In genomic region chr17:36931697-36932382, GRCh38 we compare ENCODE assay signal across 9 cellular contexts. TPM values are rescaled to one million over a fixed set of nuclear protein-coding genes. Genes with fewer than 3 reads are reported as not detected.
DNase-seq lines count a peak whose midpoint lies in the region; TF ChIP-seq lines count a peak whose summit lies in the region.
"Had no signal": no experiment of that assay in that cellular context is flagged by ENCODE, and none has a peak within 500 bp of the region (broad histone marks: within the 10 kb centered on the region; RNA-seq: fewer than 3 reads in every experiment).

No MANE protein-coding gene starts in this region.

- H3K9me2 ChIP-seq in neural cell (ENCODE audit: insufficient read depth, low read length), result no peaks in the 10 kb centered on the region

- TF ChIP-seq CTCF in Calu3 (IDR thresholded peaks at IDR 0.05; ENCODE audit: unreplicated experiment) (no peak), LNCaP clone FGC (IDR thresholded peaks at IDR 0.05; ENCODE audit: control insufficient read depth, extremely low read depth, insufficient read depth) (no peak), coronary artery (IDR thresholded peaks at IDR 0.05) (no peak), neural cell (IDR thresholded peaks at IDR 0.05; ENCODE audit: poor library complexity, severe bottlenecking) (no peak), ovary (IDR thresholded peaks at IDR 0.05) (no peak)

- H3K36me3 Mint-ChIP-seq in Calu3 (ENCODE audit: insufficient read depth, unreplicated experiment), result peaks cover 10% of the 10 kb centered on the region

- H3K4me1 Mint-ChIP-seq in Calu3 (ENCODE audit: low read depth, unreplicated experiment), result peaks cover 50% of the 10 kb centered on the region

- BruUV-seq in Calu3 (replicated peaks; lab: Mats Ljungman, UMichigan), result no TSS peak

- peaks cover 11% of the 10 kb centered on the region for H3K4me1 ChIP-seq in ovary (ENCODE audit: insufficient read depth)

- H3K9me3 Mint-ChIP-seq in Calu3 (ENCODE audit: low read depth, unreplicated experiment), result no peaks in the 10 kb centered on the region

- no peak for TF ChIP-seq RAD21 in neural cell (conservative IDR thresholded peaks at IDR 0.05)

- H4K20me1 ChIP-seq in neural cell (ENCODE audit: insufficient read depth), result no peaks in the 10 kb centered on the region

- TF ChIP-seq POLR2A in ovary (IDR thresholded peaks at IDR 0.05), result no peak

- H3K9ac ChIP-seq in neural cell (ENCODE audit: low read length), result no peak overlapping the region

- DNase-seq in Calu3 (no peak), LNCaP clone FGC (ENCODE audit: low read depth) (peak; percentile 54), coronary artery (ENCODE audit: low spot score) (no peak), ovary (no peak), LoVo (ENCODE audit: low spot score) (no peak), kidney tubule cell (ENCODE audit: low spot score) (no peak), T1000 (lab: John Stamatoyannopoulos, UW) (no peak)

- TF ChIP-seq EP300 in neural cell (conservative IDR thresholded peaks at IDR 0.05; ENCODE audit: poor library complexity, severe bottlenecking) (no peak), ovary (IDR thresholded peaks at IDR 0.05) (no peak)

- H3K79me2 ChIP-seq in neural cell (replicated peaks; ENCODE audit: insufficient read depth, low read length), result no peaks in the 10 kb centered on the region

- 3 to 5% (median 4%) methylated on average over 30 of the region's 30 CpGs for WGBS in ovary, 3 donors

- peak overlapping the region; percentile 39 for H3K4me3 Mint-ChIP-seq in Calu3 (ENCODE audit: low read depth, unreplicated experiment)

- H3K27ac Mint-ChIP-seq in Calu3 (ENCODE audit: unreplicated experiment), result peak overlapping the region; percentile 16

- H3K9me3 ChIP-seq in neural cell (ENCODE audit: low read length), result no peaks in the 10 kb centered on the region
- no peaks in the 10 kb centered on the region for H3K9me3 ChIP-seq in ovary

- H3K27ac ChIP-seq in coronary artery (no peak overlapping the region), neural cell (ENCODE audit: low read length) (no peak overlapping the region), ovary (no peak overlapping the region)

- intact Hi-C loops in Calu3 (cut with micrococcal nuclease; ENCODE audit: unreplicated experiment), result no loop called here
- intact Hi-C loops in ovary (cut with DNase I), result no loop called here

- CTCF ChIA-PET in Calu3 (lab: Charles Lee), result interaction anchor here (0.7 to 2.1 kb wide), 2 partner anchors 8 to 394 kb away, joined by 3 to 7 read pairs; no protein-coding TSS in a partner anchor

- no peaks in the 10 kb centered on the region for H3F3A ChIP-seq in neural cell (ENCODE audit: insufficient read depth, low read length, poor library complexity, severe bottlenecking)

- no peaks in the 10 kb centered on the region for H3K36me3 ChIP-seq in neural cell (ENCODE audit: insufficient read depth, low read length)
- H3K36me3 ChIP-seq in ovary, result no peaks in the 10 kb centered on the region

- H3K27me3 ChIP-seq in neural cell (ENCODE audit: insufficient read depth, low read depth, low read length) (peaks cover 98% of the 10 kb centered on the region), ovary (peaks cover 6% of the 10 kb centered on the region)

- peak overlapping the region; percentile 18 for H3K4me3 ChIP-seq in LNCaP clone FGC (ENCODE audit: low read depth, low read length)
- H3K4me3 ChIP-seq in coronary artery, result peak overlapping the region; percentile 51
- no peak overlapping the region for H3K4me3 ChIP-seq in neural cell (ENCODE audit: low read length)
- no peak overlapping the region for H3K4me3 ChIP-seq in ovary

- no peak overlapping the region for H3K4me2 ChIP-seq in neural cell (ENCODE audit: low read length)

- peaks cover 74% of the 10 kb centered on the region for H3K27me3 Mint-ChIP-seq in Calu3 (ENCODE audit: unreplicated experiment)

- H2AFZ ChIP-seq in neural cell (ENCODE audit: low read depth, low read length), result no peak overlapping the region

TF ChIP-seq in neural cell, 6 proteins besides CTCF, POLR2A, EP300 and RAD21:
- TF ChIP-seq MXI1 (conservative IDR thresholded peaks at IDR 0.05; ENCODE audit: poor library complexity, severe bottlenecking) (no peak), SMC3 (conservative IDR thresholded peaks at IDR 0.05; ENCODE audit: poor library complexity) (no peak), POLR2AphosphoS5 (IDR thresholded peaks at IDR 0.05) (peak; percentile 14), TAF1 (IDR thresholded peaks at IDR 0.05; ENCODE audit: low read depth) (no peak)

RNA-seq across cellular contexts. Expression of gene LHX1, which starts 5.4 kb away (rescaled TPM):
- total RNA-seq in Calu3 (2022) (0.35 and 1.4 TPM in 2 replicates), ovary (1 to 10 TPM in 2 of 7 donors, under 1 TPM in 2, not detected in 3; 0.34 to 3.6 (median 1.8) TPM)
- polyA plus RNA-seq in neural cell (1.4 and 2.5 TPM in 2 replicates), ovary (under 1 TPM in 1 of 2 donors, not detected in 1; 0.08 TPM)
- 0.35 and 0.49 TPM in 2 replicates for polyA minus RNA-seq in neural cell
- total RNA-seq: mucosa of gallbladder had no signal

RNA-seq across cellular contexts. Expression of gene AATF, which starts 16.9 kb away (rescaled TPM):
- total RNA-seq in Calu3 (2022) (186 and 209 TPM in 2 replicates), ovary (10 to 100 TPM; 28.5 to 48.2 (median 42.5) TPM)
- polyA plus RNA-seq in neural cell (12.7 and 13.4 TPM in 2 replicates), ovary (10 to 100 TPM; 38.7 to 73.6 TPM)
- polyA minus RNA-seq in neural cell, result 22.9 and 26.0 TPM in 2 replicates

Comparison
In these comparisons a context has a peak if more than half of its experiments do, and no peak if none do; other contexts are left out.
1. H3K4me3 ChIP-seq: peak in LNCaP clone FGC (single experiment) and coronary artery (single experiment); none in neural cell (single experiment) and ovary (single experiment).